Comparison of ENCODE assay signal across 6 cellular contexts in the genomic region with DNA sequence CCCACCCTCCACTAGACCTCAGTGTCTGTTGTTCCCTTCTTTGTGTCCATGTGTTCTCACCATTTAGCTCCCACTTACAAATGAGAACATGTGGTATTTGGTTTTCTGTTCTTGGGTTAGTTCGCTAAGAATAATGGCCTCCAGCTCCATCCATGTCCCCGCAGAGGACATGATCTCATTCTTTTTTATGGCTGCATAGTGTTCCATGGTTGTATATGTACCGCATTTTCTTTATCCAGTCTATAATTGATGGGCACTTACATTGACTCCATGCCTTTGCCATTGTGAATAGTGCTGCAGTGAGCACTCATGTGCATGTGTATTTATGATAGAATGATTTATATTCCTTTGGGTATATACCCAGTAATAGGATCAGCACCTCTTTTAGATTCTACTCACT. TPM values are rescaled to one million over a fixed set of nuclear protein-coding genes. Genes with fewer than 3 reads are reported as not detected.
"Had no signal": no experiment of that assay in that cellular context is flagged by ENCODE, and none has a peak within 500 bp of the region (broad histone marks: within the 10 kb centered on the region; RNA-seq: fewer than 3 reads in every experiment).

No MANE protein-coding gene starts in this region.

RNA-seq across cellular contexts. Expression of a gene that starts 10.9 kb away (rescaled TPM):
- total RNA-seq: NCI-H460, OCI-LY7, PC-9, Right ventricle myocardium inferior, T-cell had no signal

RNA-seq across cellular contexts. Expression of a gene that starts 40.4 kb away (rescaled TPM):
- total RNA-seq: NCI-H460, SJCRH30 had no signal
